17 cellular contexts compared by ENCODE assay signal in genomic region chr15:38562278-38562677, GRCh38. TPM values are rescaled to one million over a fixed set of nuclear protein-coding genes. Genes with fewer than 3 reads are reported as not detected.
DNase-seq lines count a peak whose midpoint lies in the region; ATAC-seq lines count a peak whose summit lies in the region.
"Had no signal": no experiment of that assay in that cellular context is flagged by ENCODE, and none has a peak within 500 bp of the region (broad histone marks: within the 10 kb centered on the region; RNA-seq: fewer than 3 reads in every experiment).

No MANE protein-coding gene starts in this region.

- no peaks in the 10 kb centered on the region for H3K9me3 Mint-ChIP-seq in activated naive CD8-positive, alpha-beta T cell treated with anti-CD3 and anti-CD28 coated beads for 36 hours
- no peaks in the 10 kb centered on the region for H3K9me3 Mint-ChIP-seq in stimulated activated effector memory CD8-positive, alpha-beta T cell treated with anti-CD3 and anti-CD28 coated beads, Interleukin-12 subunit alpha, Interleukin-12 subunit beta, amount 100 ng/mL, for 72 hours

- H3K27ac Mint-ChIP-seq in activated naive CD8-positive, alpha-beta T cell treated with anti-CD3 and anti-CD28 coated beads for 36 hours = peak overlapping the region; percentile 95
- H3K27ac Mint-ChIP-seq in stimulated activated effector memory CD8-positive, alpha-beta T cell treated with anti-CD3 and anti-CD28 coated beads, Interleukin-12 subunit alpha, Interleukin-12 subunit beta, amount 100 ng/mL, for 72 hours = peak overlapping the region; percentile 97

- DNase-seq in activated effector memory CD4-positive, alpha-beta T cell treated with anti-CD3 and anti-CD28 coated beads, Interleukin-2, amount 50 U/mL, for 16 hours = peak; percentile 68
- no peak for DNase-seq in activated effector memory CD4-positive, alpha-beta T cell treated with Interleukin-2 at 50 U/mL for 16 hours
- no peak for DNase-seq in activated naive CD8-positive, alpha-beta T cell treated with anti-CD3 and anti-CD28 coated beads for 36 hours
- no peak for DNase-seq in stimulated activated effector memory CD8-positive, alpha-beta T cell treated with anti-CD3 and anti-CD28 coated beads, Interleukin-12 subunit alpha, Interleukin-12 subunit beta, amount 100 ng/mL, for 72 hours (ENCODE audit: low spot score in 2 of 2)
- no peak for DNase-seq in SKM-1 treated with dmso at 0.1 percent for 144 hours (lab: John Stamatoyannopoulos, UW; ENCODE audit: unreplicated experiment)
- DNase-seq in NCI-H226 = no peak
- DNase-seq in OCI-M1 (lab: John Stamatoyannopoulos, UW) = no peak
- DNase-seq: DMS153; effector CD4-positive, alpha-beta T cell; foreskin keratinocyte; HCEC 1CT; MM.1S; mucosa of descending colon; NCI-H2171 treated with DMSO at 0.1 percent for 48 hours; PC-3; upper lobe of right lung had no signal

- no peaks in the 10 kb centered on the region for H3K9me3 ChIP-seq in KOPT-K1 (ENCODE audit: insufficient read depth, low read length, poor library complexity, severe bottlenecking)
- H3K9me3 ChIP-seq: mucosa of descending colon, upper lobe of right lung had no signal

- peaks cover 68% of the 10 kb centered on the region for H3K4me1 Mint-ChIP-seq in activated naive CD8-positive, alpha-beta T cell treated with anti-CD3 and anti-CD28 coated beads for 36 hours
- H3K4me1 Mint-ChIP-seq in stimulated activated effector memory CD8-positive, alpha-beta T cell treated with anti-CD3 and anti-CD28 coated beads, Interleukin-12 subunit alpha, Interleukin-12 subunit beta, amount 100 ng/mL, for 72 hours = peaks cover 75% of the 10 kb centered on the region

- peaks cover 53% of the 10 kb centered on the region for H3K36me3 Mint-ChIP-seq in activated naive CD8-positive, alpha-beta T cell treated with anti-CD3 and anti-CD28 coated beads for 36 hours
- peaks cover 80% of the 10 kb centered on the region for H3K36me3 Mint-ChIP-seq in stimulated activated effector memory CD8-positive, alpha-beta T cell treated with anti-CD3 and anti-CD28 coated beads, Interleukin-12 subunit alpha, Interleukin-12 subunit beta, amount 100 ng/mL, for 72 hours

- H3K4me3 Mint-ChIP-seq in activated naive CD8-positive, alpha-beta T cell treated with anti-CD3 and anti-CD28 coated beads for 36 hours = peak overlapping the region; percentile 97
- peak overlapping the region; percentile 92 for H3K4me3 Mint-ChIP-seq in stimulated activated effector memory CD8-positive, alpha-beta T cell treated with anti-CD3 and anti-CD28 coated beads, Interleukin-12 subunit alpha, Interleukin-12 subunit beta, amount 100 ng/mL, for 72 hours

- H3K36me3 ChIP-seq in KOPT-K1 (ENCODE audit: insufficient read depth, low read length) = peaks cover 45% of the 10 kb centered on the region
- H3K36me3 ChIP-seq: upper lobe of right lung had no signal

- H3K27me3 Mint-ChIP-seq in activated naive CD8-positive, alpha-beta T cell treated with anti-CD3 and anti-CD28 coated beads for 36 hours = no peaks in the 10 kb centered on the region

- H3K27ac ChIP-seq in KOPT-K1 (ENCODE audit: low read depth, low read length, poor library complexity, severe bottlenecking) = peak overlapping the region; percentile 95
- H3K27ac ChIP-seq: foreskin keratinocyte, upper lobe of right lung had no signal

- no peak for ATAC-seq in stimulated activated effector memory CD8-positive, alpha-beta T cell treated with anti-CD3 and anti-CD28 coated beads, Interleukin-12 subunit alpha, Interleukin-12 subunit beta, amount 100 ng/mL, for 72 hours
- ATAC-seq: foreskin keratinocyte, mucosa of descending colon, PC-3, upper lobe of right lung had no signal

RNA-seq across cellular contexts. Expression of gene RASGRP1, which starts 2.3 kb away (rescaled TPM):
- total RNA-seq in activated naive CD8-positive, alpha-beta T cell treated with anti-CD3 and anti-CD28 coated beads for 36 hours = 10 to 100 TPM; 42.7 to 46.6 TPM
- total RNA-seq: foreskin keratinocyte, PC-3 had no signal
